In genomic region chr11:1054143-1055108, GRCh38 we compare ENCODE assay signal across 1 cellular context.
TF ChIP-seq lines count a peak whose summit lies in the region.

No MANE protein-coding gene starts in this region.

TF ChIP-seq in WTC11, 78 proteins besides CTCF, POLR2A, EP300 and RAD21 (continued from another document):
- TF ChIP-seq CDX4 (CRISPR knock-in tag; IDR thresholded peaks at IDR 0.05; ENCODE audit: borderline replicate concordance) (no peak), KAT7 (CRISPR knock-in tag; IDR thresholded peaks at IDR 0.05; ENCODE audit: borderline replicate concordance) (no peak), ATF6 (CRISPR knock-in tag; IDR thresholded peaks at IDR 0.05) (no peak), SOX15 (CRISPR knock-in tag; IDR thresholded peaks at IDR 0.05) (no peak), STAT6 (CRISPR knock-in tag; conservative IDR thresholded peaks at IDR 0.05; ENCODE audit: low read depth) (no peak), ZNF317 (CRISPR knock-in tag; IDR thresholded peaks at IDR 0.05; ENCODE audit: borderline replicate concordance, low read depth) (no peak), AFF4 (CRISPR knock-in tag; IDR thresholded peaks at IDR 0.05; ENCODE audit: borderline replicate concordance) (no peak), CREM (CRISPR knock-in tag; IDR thresholded peaks at IDR 0.05) (no peak), MLX (CRISPR knock-in tag; IDR thresholded peaks at IDR 0.05) (no peak)
